In the genomic region with DNA sequence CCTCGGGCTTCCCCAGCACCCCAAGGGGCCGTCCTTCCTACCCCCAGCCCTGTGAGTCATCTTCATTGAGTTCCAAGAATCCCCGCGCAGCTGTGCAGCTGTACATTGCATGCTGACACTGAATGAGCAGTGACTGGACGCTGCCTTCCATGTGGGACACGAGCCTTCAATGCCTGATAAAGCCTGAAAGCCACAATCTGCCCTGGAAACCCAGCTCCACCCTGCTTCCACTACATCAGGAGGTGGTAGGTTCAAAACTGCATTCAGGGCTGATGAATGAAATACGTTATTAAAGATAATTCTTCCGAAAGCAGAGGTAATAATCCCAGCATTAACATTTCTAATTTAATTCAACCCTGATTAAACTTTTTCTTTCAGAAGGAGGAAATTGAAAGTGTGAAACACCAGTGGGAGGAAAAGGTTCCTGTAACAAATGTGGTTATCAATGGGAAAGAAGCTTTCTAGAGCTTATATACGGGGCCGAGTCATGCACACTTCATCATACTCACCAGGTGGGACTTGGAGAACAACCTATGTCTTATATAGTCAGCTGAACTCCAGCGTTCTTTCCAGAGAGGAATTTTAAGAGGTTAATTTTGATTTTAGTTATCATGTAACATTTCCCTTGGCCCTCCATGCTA, we compare ENCODE assay signal across 1 cellular context.
TF ChIP-seq lines count a peak whose summit lies in the region.

No MANE protein-coding gene starts in this region.

TF ChIP-seq in K562, 482 proteins besides CTCF, POLR2A, EP300 and RAD21 (continued from another document and continues in another):
- peak; percentile 66 for TF ChIP-seq ARID4B (CRISPR knock-in tag; IDR thresholded peaks at IDR 0.05)
- peak; percentile 94 for TF ChIP-seq DACH1 (IDR thresholded peaks at IDR 0.05; ENCODE audit: partially characterized antibody)
- no peak; the same call in none of the 2 replicates for TF ChIP-seq ZNF766 (CRISPR knock-in tag; conservative IDR thresholded peaks at IDR 0.05)
- peak; percentile 78; the same call in 1 of the 2 replicates for TF ChIP-seq TOE1 (IDR thresholded peaks at IDR 0.05; ENCODE audit: borderline replicate concordance)
- no peak for TF ChIP-seq TOE1 (CRISPR knock-in tag; IDR thresholded peaks at IDR 0.05; ENCODE audit: borderline replicate concordance, low read depth)
- TF ChIP-seq HSF4 (CRISPR knock-in tag; IDR thresholded peaks at IDR 0.05; ENCODE audit: borderline replicate concordance): no peak
- no peak for TF ChIP-seq ZNF133 (CRISPR knock-in tag; IDR thresholded peaks at IDR 0.05)
- peak; percentile 78 for TF ChIP-seq GATA2 (CRISPR knock-in tag; IDR thresholded peaks at IDR 0.05)
- no peak for TF ChIP-seq ZNF239 (CRISPR knock-in tag; IDR thresholded peaks at IDR 0.05)
- peak; percentile 57; the same call in 1 of the 2 replicates for TF ChIP-seq EHMT2 (IDR thresholded peaks at IDR 0.05)
- peak; percentile 98 for TF ChIP-seq STAT5A (IDR thresholded peaks at IDR 0.05; ENCODE audit: borderline replicate concordance, low read length)
- peak in 1 of 3 experiments; percentile 31 for TF ChIP-seq YY1 (IDR thresholded peaks at IDR 0.05; ENCODE audit: borderline replicate concordance in 1 of 3, control insufficient read depth in 1 of 3, extremely low read depth in 1 of 3, insufficient read depth in 3 of 3, insufficient read length in 1 of 3, insufficient replicate concordance in 2 of 3, low read depth in 1 of 3, low read length in 2 of 3)
- TF ChIP-seq GABPA (tag; conservative IDR thresholded peaks at IDR 0.05; ENCODE audit: low read depth): no peak
- peak; percentile 91 for TF ChIP-seq BHLHE40 (IDR thresholded peaks at IDR 0.05; ENCODE audit: low read length)
- TF ChIP-seq FOSL1 (tag; conservative IDR thresholded peaks at IDR 0.05): peak; percentile 99
- no peak for TF ChIP-seq NCOA6 (IDR thresholded peaks at IDR 0.05)
- TF ChIP-seq CC2D1A (IDR thresholded peaks at IDR 0.05): peak; percentile 89
- TF ChIP-seq, protein P1, sequence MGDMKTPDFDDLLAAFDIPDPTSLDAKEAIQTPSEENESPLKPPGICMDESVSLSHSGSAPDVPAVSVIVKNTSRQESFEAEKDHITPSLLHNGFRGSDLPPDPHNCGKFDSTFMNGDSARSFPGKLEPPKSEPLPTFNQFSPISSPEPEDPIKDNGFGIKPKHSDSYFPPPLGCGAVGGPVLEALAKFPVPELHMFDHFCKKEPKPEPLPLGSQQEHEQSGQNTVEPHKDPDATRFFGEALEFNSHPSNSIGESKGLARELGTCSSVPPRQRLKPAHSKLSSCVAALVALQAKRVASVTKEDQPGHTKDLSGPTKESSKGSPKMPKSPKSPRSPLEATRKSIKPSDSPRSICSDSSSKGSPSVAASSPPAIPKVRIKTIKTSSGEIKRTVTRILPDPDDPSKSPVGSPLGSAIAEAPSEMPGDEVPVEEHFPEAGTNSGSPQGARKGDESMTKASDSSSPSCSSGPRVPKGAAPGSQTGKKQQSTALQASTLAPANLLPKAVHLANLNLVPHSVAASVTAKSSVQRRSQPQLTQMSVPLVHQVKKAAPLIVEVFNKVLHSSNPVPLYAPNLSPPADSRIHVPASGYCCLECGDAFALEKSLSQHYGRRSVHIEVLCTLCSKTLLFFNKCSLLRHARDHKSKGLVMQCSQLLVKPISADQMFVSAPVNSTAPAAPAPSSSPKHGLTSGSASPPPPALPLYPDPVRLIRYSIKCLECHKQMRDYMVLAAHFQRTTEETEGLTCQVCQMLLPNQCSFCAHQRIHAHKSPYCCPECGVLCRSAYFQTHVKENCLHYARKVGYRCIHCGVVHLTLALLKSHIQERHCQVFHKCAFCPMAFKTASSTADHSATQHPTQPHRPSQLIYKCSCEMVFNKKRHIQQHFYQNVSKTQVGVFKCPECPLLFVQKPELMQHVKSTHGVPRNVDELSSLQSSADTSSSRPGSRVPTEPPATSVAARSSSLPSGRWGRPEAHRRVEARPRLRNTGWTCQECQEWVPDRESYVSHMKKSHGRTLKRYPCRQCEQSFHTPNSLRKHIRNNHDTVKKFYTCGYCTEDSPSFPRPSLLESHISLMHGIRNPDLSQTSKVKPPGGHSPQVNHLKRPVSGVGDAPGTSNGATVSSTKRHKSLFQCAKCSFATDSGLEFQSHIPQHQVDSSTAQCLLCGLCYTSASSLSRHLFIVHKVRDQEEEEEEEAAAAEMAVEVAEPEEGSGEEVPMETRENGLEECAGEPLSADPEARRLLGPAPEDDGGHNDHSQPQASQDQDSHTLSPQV (IDR thresholded peaks at IDR 0.05): peak; percentile 59
- TF ChIP-seq DMBX1 (CRISPR knock-in tag; IDR thresholded peaks at IDR 0.05; ENCODE audit: borderline replicate concordance): peak; percentile 74
- TF ChIP-seq TRIM25 (IDR thresholded peaks at IDR 0.05; ENCODE audit: borderline replicate concordance): no peak
- TF ChIP-seq, protein P2, sequence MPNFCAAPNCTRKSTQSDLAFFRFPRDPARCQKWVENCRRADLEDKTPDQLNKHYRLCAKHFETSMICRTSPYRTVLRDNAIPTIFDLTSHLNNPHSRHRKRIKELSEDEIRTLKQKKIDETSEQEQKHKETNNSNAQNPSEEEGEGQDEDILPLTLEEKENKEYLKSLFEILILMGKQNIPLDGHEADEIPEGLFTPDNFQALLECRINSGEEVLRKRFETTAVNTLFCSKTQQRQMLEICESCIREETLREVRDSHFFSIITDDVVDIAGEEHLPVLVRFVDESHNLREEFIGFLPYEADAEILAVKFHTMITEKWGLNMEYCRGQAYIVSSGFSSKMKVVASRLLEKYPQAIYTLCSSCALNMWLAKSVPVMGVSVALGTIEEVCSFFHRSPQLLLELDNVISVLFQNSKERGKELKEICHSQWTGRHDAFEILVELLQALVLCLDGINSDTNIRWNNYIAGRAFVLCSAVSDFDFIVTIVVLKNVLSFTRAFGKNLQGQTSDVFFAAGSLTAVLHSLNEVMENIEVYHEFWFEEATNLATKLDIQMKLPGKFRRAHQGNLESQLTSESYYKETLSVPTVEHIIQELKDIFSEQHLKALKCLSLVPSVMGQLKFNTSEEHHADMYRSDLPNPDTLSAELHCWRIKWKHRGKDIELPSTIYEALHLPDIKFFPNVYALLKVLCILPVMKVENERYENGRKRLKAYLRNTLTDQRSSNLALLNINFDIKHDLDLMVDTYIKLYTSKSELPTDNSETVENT (CRISPR knock-in tag; IDR thresholded peaks at IDR 0.05): no peak
- peak; percentile 75 for TF ChIP-seq BRD9 (IDR thresholded peaks at IDR 0.05; ENCODE audit: low read depth, partially characterized antibody)
- no peak for TF ChIP-seq FOXP4 (CRISPR knock-in tag; IDR thresholded peaks at IDR 0.05; ENCODE audit: borderline replicate concordance)
- TF ChIP-seq ZNF354B (CRISPR knock-in tag; IDR thresholded peaks at IDR 0.05): no peak
- no peak for TF ChIP-seq CHD2 (IDR thresholded peaks at IDR 0.05; ENCODE audit: low read depth, low read length)
- TF ChIP-seq RAD51 (IDR thresholded peaks at IDR 0.05; ENCODE audit: borderline replicate concordance, low read depth): peak; percentile 49; the same call in 1 of the 2 replicates
